In the genomic region with DNA sequence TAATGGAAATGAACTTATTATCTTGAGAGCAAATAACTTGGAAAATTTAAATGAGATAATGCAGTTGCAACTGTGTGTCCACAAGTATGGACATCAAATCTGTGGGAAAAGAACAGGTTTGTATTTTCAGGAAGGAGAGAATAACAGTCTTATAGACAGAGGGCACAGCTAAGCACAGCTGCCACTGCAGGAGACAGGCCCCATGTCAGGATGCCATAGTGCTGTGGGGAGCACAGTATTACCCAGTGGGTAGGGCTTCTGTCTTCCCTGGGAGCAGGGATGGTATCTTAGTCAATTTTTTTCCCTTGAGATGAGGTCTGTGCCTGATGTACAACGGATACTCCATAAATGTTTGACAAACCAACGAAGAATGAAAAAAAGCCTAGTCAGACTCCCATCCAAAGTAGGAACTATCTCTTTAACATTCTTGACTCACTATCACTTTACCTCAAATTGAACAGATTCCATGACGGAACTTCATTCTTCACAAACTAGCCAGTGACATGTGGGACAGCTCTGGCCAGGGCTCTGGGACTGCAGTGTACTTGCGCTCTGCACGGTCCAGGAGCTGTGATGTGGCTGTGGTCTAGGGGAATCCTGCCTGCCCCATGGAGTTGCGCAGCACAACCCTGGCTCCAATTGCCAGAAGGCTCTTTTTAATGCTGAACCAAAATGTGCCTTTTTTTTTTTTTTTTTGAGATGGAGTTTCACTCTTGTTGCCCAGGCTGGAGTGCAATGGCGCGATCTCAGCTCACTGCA, we compare ENCODE assay signal across 2 cellular contexts.
TF ChIP-seq lines count a peak whose summit lies in the region.

No MANE protein-coding gene starts in this region.

TF ChIP-seq in GM23338, 12 proteins besides CTCF, POLR2A, EP300 and RAD21 (continues in another document):
- TF ChIP-seq, protein P1, sequence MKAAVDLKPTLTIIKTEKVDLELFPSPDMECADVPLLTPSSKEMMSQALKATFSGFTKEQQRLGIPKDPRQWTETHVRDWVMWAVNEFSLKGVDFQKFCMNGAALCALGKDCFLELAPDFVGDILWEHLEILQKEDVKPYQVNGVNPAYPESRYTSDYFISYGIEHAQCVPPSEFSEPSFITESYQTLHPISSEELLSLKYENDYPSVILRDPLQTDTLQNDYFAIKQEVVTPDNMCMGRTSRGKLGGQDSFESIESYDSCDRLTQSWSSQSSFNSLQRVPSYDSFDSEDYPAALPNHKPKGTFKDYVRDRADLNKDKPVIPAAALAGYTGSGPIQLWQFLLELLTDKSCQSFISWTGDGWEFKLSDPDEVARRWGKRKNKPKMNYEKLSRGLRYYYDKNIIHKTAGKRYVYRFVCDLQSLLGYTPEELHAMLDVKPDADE (IDR thresholded peaks at IDR 0.05): no peak
- TF ChIP-seq EZH2 (IDR thresholded peaks at IDR 0.05; ENCODE audit: low read depth, unreplicated experiment): no peak
- no peak for TF ChIP-seq POLR2AphosphoS5 (IDR thresholded peaks at IDR 0.05; ENCODE audit: low read depth)
- TF ChIP-seq STAT1 (IDR thresholded peaks at IDR 0.05; ENCODE audit: unreplicated experiment): no peak
- no peak for TF ChIP-seq JUNB (IDR thresholded peaks at IDR 0.05; ENCODE audit: unreplicated experiment)
- no peak for TF ChIP-seq ZNF331 (CRISPR knock-in tag; IDR thresholded peaks at IDR 0.05; ENCODE audit: low read depth)
- TF ChIP-seq ZNF114 (CRISPR knock-in tag; IDR thresholded peaks at IDR 0.05): no peak
- no peak for TF ChIP-seq NANOG (IDR thresholded peaks at IDR 0.05; ENCODE audit: borderline replicate concordance)
- TF ChIP-seq, protein P2, sequence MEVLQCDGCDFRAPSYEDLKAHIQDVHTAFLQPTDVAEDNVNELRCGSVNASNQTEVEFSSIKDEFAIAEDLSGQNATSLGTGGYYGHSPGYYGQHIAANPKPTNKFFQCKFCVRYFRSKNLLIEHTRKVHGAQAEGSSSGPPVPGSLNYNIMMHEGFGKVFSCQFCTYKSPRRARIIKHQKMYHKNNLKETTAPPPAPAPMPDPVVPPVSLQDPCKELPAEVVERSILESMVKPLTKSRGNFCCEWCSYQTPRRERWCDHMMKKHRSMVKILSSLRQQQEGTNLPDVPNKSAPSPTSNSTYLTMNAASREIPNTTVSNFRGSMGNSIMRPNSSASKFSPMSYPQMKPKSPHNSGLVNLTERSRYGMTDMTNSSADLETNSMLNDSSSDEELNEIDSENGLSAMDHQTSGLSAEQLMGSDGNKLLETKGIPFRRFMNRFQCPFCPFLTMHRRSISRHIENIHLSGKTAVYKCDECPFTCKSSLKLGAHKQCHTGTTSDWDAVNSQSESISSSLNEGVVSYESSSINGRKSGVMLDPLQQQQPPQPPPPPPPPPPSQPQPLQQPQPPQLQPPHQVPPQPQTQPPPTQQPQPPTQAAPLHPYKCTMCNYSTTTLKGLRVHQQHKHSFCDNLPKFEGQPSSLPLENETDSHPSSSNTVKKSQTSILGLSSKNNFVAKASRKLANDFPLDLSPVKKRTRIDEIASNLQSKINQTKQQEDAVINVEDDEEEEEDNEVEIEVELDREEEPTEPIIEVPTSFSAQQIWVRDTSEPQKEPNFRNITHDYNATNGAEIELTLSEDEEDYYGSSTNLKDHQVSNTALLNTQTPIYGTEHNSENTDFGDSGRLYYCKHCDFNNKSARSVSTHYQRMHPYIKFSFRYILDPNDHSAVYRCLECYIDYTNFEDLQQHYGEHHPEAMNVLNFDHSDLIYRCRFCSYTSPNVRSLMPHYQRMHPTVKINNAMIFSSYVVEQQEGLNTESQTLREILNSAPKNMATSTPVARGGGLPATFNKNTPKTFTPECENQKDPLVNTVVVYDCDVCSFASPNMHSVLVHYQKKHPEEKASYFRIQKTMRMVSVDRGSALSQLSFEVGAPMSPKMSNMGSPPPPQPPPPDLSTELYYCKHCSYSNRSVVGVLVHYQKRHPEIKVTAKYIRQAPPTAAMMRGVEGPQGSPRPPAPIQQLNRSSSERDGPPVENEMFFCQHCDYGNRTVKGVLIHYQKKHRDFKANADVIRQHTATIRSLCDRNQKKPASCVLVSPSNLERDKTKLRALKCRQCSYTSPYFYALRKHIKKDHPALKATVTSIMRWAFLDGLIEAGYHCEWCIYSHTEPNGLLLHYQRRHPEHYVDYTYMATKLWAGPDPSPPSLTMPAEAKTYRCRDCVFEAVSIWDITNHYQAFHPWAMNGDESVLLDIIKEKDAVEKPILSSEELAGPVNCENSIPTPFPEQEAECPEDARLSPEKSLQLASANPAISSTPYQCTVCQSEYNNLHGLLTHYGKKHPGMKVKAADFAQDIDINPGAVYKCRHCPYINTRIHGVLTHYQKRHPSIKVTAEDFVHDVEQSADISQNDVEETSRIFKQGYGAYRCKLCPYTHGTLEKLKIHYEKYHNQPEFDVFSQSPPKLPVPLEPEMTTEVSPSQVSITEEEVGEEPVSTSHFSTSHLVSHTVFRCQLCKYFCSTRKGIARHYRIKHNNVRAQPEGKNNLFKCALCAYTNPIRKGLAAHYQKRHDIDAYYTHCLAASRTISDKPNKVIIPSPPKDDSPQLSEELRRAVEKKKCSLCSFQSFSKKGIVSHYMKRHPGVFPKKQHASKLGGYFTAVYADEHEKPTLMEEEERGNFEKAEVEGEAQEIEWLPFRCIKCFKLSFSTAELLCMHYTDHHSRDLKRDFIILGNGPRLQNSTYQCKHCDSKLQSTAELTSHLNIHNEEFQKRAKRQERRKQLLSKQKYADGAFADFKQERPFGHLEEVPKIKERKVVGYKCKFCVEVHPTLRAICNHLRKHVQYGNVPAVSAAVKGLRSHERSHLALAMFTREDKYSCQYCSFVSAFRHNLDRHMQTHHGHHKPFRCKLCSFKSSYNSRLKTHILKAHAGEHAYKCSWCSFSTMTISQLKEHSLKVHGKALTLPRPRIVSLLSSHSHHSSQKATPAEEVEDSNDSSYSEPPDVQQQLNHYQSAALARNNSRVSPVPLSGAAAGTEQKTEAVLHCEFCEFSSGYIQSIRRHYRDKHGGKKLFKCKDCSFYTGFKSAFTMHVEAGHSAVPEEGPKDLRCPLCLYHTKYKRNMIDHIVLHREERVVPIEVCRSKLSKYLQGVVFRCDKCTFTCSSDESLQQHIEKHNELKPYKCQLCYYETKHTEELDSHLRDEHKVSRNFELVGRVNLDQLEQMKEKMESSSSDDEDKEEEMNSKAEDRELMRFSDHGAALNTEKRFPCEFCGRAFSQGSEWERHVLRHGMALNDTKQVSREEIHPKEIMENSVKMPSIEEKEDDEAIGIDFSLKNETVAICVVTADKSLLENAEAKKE (CRISPR knock-in tag; IDR thresholded peaks at IDR 0.05): no peak
- TF ChIP-seq EZH2phosphoT487 (IDR thresholded peaks at IDR 0.05; ENCODE audit: unreplicated experiment): no peak
- TF ChIP-seq CREB1 (CRISPR knock-in tag; IDR thresholded peaks at IDR 0.05; ENCODE audit: low read depth): no peak

TF ChIP-seq in GM12878, 131 proteins besides CTCF, POLR2A, EP300 and RAD21:
- TF ChIP-seq, protein P3, sequence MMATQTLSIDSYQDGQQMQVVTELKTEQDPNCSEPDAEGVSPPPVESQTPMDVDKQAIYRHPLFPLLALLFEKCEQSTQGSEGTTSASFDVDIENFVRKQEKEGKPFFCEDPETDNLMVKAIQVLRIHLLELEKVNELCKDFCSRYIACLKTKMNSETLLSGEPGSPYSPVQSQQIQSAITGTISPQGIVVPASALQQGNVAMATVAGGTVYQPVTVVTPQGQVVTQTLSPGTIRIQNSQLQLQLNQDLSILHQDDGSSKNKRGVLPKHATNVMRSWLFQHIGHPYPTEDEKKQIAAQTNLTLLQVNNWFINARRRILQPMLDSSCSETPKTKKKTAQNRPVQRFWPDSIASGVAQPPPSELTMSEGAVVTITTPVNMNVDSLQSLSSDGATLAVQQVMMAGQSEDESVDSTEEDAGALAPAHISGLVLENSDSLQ (IDR thresholded peaks at IDR 0.05): no peak
- TF ChIP-seq WRNIP1 (IDR thresholded peaks at IDR 0.05; ENCODE audit: borderline replicate concordance, low read depth, low read length) (no peak), FOXK2 (IDR thresholded peaks at IDR 0.05) (no peak), NR2C2 (IDR thresholded peaks at IDR 0.05; ENCODE audit: borderline replicate concordance, control insufficient read depth, insufficient read length, low read depth) (no peak), POU2F2 (IDR thresholded peaks at IDR 0.05; ENCODE audit: borderline replicate concordance, low read depth, low read length) (no peak), MXI1 (IDR thresholded peaks at IDR 0.05; ENCODE audit: low read depth, low read length) (no peak), ZNF384 (IDR thresholded peaks at IDR 0.05; ENCODE audit: borderline replicate concordance, low read depth, low read length) (no peak), CHD1 (IDR thresholded peaks at IDR 0.05; ENCODE audit: low read depth, low read length) (no peak), NFIC (IDR thresholded peaks at IDR 0.05; ENCODE audit: low read depth, low read length) (no peak), KAT2A (conservative IDR thresholded peaks at IDR 0.05; ENCODE audit: control insufficient read depth, low read depth, low read length) (no peak)
- TF ChIP-seq, protein P4, sequence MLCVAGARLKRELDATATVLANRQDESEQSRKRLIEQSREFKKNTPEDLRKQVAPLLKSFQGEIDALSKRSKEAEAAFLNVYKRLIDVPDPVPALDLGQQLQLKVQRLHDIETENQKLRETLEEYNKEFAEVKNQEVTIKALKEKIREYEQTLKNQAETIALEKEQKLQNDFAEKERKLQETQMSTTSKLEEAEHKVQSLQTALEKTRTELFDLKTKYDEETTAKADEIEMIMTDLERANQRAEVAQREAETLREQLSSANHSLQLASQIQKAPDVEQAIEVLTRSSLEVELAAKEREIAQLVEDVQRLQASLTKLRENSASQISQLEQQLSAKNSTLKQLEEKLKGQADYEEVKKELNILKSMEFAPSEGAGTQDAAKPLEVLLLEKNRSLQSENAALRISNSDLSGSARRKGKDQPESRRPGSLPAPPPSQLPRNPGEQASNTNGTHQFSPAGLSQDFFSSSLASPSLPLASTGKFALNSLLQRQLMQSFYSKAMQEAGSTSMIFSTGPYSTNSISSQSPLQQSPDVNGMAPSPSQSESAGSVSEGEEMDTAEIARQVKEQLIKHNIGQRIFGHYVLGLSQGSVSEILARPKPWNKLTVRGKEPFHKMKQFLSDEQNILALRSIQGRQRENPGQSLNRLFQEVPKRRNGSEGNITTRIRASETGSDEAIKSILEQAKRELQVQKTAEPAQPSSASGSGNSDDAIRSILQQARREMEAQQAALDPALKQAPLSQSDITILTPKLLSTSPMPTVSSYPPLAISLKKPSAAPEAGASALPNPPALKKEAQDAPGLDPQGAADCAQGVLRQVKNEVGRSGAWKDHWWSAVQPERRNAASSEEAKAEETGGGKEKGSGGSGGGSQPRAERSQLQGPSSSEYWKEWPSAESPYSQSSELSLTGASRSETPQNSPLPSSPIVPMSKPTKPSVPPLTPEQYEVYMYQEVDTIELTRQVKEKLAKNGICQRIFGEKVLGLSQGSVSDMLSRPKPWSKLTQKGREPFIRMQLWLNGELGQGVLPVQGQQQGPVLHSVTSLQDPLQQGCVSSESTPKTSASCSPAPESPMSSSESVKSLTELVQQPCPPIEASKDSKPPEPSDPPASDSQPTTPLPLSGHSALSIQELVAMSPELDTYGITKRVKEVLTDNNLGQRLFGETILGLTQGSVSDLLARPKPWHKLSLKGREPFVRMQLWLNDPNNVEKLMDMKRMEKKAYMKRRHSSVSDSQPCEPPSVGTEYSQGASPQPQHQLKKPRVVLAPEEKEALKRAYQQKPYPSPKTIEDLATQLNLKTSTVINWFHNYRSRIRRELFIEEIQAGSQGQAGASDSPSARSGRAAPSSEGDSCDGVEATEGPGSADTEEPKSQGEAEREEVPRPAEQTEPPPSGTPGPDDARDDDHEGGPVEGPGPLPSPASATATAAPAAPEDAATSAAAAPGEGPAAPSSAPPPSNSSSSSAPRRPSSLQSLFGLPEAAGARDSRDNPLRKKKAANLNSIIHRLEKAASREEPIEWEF (IDR thresholded peaks at IDR 0.05; ENCODE audit: insufficient replicate concordance, low read depth, low read length): no peak
- TF ChIP-seq, protein P5, sequence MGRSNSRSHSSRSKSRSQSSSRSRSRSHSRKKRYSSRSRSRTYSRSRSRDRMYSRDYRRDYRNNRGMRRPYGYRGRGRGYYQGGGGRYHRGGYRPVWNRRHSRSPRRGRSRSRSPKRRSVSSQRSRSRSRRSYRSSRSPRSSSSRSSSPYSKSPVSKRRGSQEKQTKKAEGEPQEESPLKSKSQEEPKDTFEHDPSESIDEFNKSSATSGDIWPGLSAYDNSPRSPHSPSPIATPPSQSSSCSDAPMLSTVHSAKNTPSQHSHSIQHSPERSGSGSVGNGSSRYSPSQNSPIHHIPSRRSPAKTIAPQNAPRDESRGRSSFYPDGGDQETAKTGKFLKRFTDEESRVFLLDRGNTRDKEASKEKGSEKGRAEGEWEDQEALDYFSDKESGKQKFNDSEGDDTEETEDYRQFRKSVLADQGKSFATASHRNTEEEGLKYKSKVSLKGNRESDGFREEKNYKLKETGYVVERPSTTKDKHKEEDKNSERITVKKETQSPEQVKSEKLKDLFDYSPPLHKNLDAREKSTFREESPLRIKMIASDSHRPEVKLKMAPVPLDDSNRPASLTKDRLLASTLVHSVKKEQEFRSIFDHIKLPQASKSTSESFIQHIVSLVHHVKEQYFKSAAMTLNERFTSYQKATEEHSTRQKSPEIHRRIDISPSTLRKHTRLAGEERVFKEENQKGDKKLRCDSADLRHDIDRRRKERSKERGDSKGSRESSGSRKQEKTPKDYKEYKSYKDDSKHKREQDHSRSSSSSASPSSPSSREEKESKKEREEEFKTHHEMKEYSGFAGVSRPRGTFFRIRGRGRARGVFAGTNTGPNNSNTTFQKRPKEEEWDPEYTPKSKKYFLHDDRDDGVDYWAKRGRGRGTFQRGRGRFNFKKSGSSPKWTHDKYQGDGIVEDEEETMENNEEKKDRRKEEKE (IDR thresholded peaks at IDR 0.05): no peak
- TF ChIP-seq, protein P6, sequence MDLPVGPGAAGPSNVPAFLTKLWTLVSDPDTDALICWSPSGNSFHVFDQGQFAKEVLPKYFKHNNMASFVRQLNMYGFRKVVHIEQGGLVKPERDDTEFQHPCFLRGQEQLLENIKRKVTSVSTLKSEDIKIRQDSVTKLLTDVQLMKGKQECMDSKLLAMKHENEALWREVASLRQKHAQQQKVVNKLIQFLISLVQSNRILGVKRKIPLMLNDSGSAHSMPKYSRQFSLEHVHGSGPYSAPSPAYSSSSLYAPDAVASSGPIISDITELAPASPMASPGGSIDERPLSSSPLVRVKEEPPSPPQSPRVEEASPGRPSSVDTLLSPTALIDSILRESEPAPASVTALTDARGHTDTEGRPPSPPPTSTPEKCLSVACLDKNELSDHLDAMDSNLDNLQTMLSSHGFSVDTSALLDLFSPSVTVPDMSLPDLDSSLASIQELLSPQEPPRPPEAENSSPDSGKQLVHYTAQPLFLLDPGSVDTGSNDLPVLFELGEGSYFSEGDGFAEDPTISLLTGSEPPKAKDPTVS (IDR thresholded peaks at IDR 0.05; ENCODE audit: low read depth, low read length): no peak
- TF ChIP-seq, protein P7, sequence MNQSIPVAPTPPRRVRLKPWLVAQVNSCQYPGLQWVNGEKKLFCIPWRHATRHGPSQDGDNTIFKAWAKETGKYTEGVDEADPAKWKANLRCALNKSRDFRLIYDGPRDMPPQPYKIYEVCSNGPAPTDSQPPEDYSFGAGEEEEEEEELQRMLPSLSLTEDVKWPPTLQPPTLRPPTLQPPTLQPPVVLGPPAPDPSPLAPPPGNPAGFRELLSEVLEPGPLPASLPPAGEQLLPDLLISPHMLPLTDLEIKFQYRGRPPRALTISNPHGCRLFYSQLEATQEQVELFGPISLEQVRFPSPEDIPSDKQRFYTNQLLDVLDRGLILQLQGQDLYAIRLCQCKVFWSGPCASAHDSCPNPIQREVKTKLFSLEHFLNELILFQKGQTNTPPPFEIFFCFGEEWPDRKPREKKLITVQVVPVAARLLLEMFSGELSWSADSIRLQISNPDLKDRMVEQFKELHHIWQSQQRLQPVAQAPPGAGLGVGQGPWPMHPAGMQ (IDR thresholded peaks at IDR 0.05; ENCODE audit: borderline replicate concordance): no peak
